In genomic region chr6:125639621-125640020, GRCh38 we compare ENCODE assay signal across 21 cellular contexts.
DNase-seq lines count a peak whose midpoint lies in the region; ATAC-seq, FAIRE-seq and TF ChIP-seq lines count a peak whose summit lies in the region.
"Had no signal": no experiment of that assay in that cellular context is flagged by ENCODE, and none has a peak within 500 bp of the region (broad histone marks: within the 10 kb centered on the region; RNA-seq: fewer than 3 reads in every experiment).

No MANE protein-coding gene starts in this region.

- no peak overlapping the region for H3K4me2 ChIP-seq in K562 (ENCODE audit: insufficient read depth, low read length)

- CTCF ChIA-PET in A673 (lab: Charles Lee), result no interaction called here
- CTCF ChIA-PET in K562 (lab: Yijun Ruan, JAX; ENCODE audit: low intra/inter-chr PET ratio), result no interaction called here

- H3K4me3 ChIP-seq in A673 (ENCODE audit: low read depth, low read length, poor library complexity, severe bottlenecking) (no peak overlapping the region), K562 (no peak overlapping the region), uterus (no peak overlapping the region), ascending aorta (no peak overlapping the region), upper lobe of right lung (no peak overlapping the region)
- H3K4me3 ChIP-seq: esophagus squamous epithelium, HAP-1, MG63, suprapubic skin had no signal

- H3K9me1 ChIP-seq in K562 (ENCODE audit: control insufficient read depth, insufficient read depth, low read length), result no peaks in the 10 kb centered on the region

- BruUV-seq in A673 (replicated peaks; lab: Mats Ljungman, UMichigan) (no TSS peak), K562 (replicated peaks; lab: Mats Ljungman, UMichigan) (no TSS peak)

- TF ChIP-seq CTCF in A673 (conservative IDR thresholded peaks at IDR 0.05; ENCODE audit: low read depth, low read length), result no peak
- TF ChIP-seq CTCF in K562 (IDR thresholded peaks at IDR 0.05 in 2 of 3, conservative IDR thresholded peaks at IDR 0.05 in 1 of 3; ENCODE audit: insufficient read depth in 2 of 3, low read depth in 1 of 3, low read length in 3 of 3), result no peak
- no peak for TF ChIP-seq CTCF in uterus (IDR thresholded peaks at IDR 0.05)
- no peak for TF ChIP-seq CTCF in ascending aorta (IDR thresholded peaks at IDR 0.05)
- no peak for TF ChIP-seq CTCF in upper lobe of right lung (IDR thresholded peaks at IDR 0.05)

- peak; percentile 86 for DNase-seq in A673 (ENCODE audit: low spot score)
- peak; percentile 23 for DNase-seq in HT1080 (ENCODE audit: low read depth)
- no peak for DNase-seq in K562 (ENCODE audit: extremely low read depth in 1 of 4, low spot score in 3 of 4)
- DNase-seq in left lobe of liver (ENCODE audit: low spot score), result no peak
- DNase-seq in uterus, result no peak
- DNase-seq in ascending aorta (ENCODE audit: low spot score in 2 of 2), result no peak
- DNase-seq in upper lobe of right lung, result no peak
- DNase-seq: activated CD8-positive, alpha-beta memory T cell treated with anti-CD3 and anti-CD28 coated beads, Interleukin-2, amount 50 U/mL, for 48 hours; activated effector memory CD4-positive, alpha-beta T cell treated with anti-CD3 and anti-CD28 coated beads, Interleukin-2, amount 50 U/mL, for 16 hours; DMS79 treated with DMSO at 0.1 percent for 48 hours; esophagus squamous epithelium; head of caudate nucleus; MG63; NCI-H2081; NCI-H510A; stimulated activated CD4-positive, alpha-beta T cell treated with anti-CD3 and anti-CD28 coated beads, Interleukin-12 subunit alpha, Interleukin-12 subunit beta, amount 100 ng/mL, for 4 hours; WERI-Rb-1 had no signal

- TF ChIP-seq EP300 in K562 (IDR thresholded peaks at IDR 0.05; ENCODE audit: low read length), result no peak

- POLR2A ChIA-PET in A673 (lab: Charles Lee; ENCODE audit: low non-redundant PET) (no interaction called here), K562 (lab: Yijun Ruan, JAX) (interaction anchor here (1.3 kb wide), 1 partner anchor 12 kb away, joined by 3 read pairs; no protein-coding TSS in a partner anchor)

- TF ChIP-seq RAD21 in K562 (CRISPR knock-in tag; conservative IDR thresholded peaks at IDR 0.05 in 1 of 2, IDR thresholded peaks at IDR 0.05 in 1 of 2), result no peak

- H3K9ac ChIP-seq in K562 (ENCODE audit: insufficient read depth in 1 of 2, low read depth in 2 of 2, low read length in 2 of 2), result no peak overlapping the region

- no peaks in the 10 kb centered on the region for H3K27me3 ChIP-seq in A673 (replicated peaks; ENCODE audit: insufficient read depth, low read depth, low read length, poor library complexity)
- H3K27me3 ChIP-seq in K562 (ENCODE audit: control insufficient read depth in 2 of 2, insufficient read depth in 2 of 2, low read length in 2 of 2), result no peaks in the 10 kb centered on the region
- no peaks in the 10 kb centered on the region for H3K27me3 ChIP-seq in uterus
- no peaks in the 10 kb centered on the region for H3K27me3 ChIP-seq in ascending aorta
- H3K27me3 ChIP-seq in upper lobe of right lung, result no peaks in the 10 kb centered on the region
- H3K27me3 ChIP-seq: esophagus squamous epithelium, MG63, suprapubic skin had no signal

- peaks cover 29% of the 10 kb centered on the region for H3K4me1 ChIP-seq in A673 (ENCODE audit: insufficient read depth, low read length, poor library complexity, severe bottlenecking)
- peaks cover 0 to 6% of the 10 kb centered on the region in 2 experiments; a peak in 1 of 5 replicates for H3K4me1 ChIP-seq in K562 (replicated peaks in 1 of 2; ENCODE audit: control insufficient read depth in 2 of 2, insufficient read depth in 2 of 2, low read length in 2 of 2)
- H3K4me1 ChIP-seq in uterus, result no peaks in the 10 kb centered on the region
- H3K4me1 ChIP-seq in ascending aorta, result no peaks in the 10 kb centered on the region
- no peaks in the 10 kb centered on the region for H3K4me1 ChIP-seq in upper lobe of right lung
- H3K4me1 ChIP-seq: HAP-1 had no signal

- TF ChIP-seq POLR2A in K562 (conservative IDR thresholded peaks at IDR 0.05) (no peak), uterus (IDR thresholded peaks at IDR 0.05) (no peak)

- H2AFZ ChIP-seq in K562 (ENCODE audit: low read depth, low read length), result no peak overlapping the region

- H3K36me3 ChIP-seq in A673 (ENCODE audit: insufficient read depth, low read length, poor library complexity, severe bottlenecking) (no peaks in the 10 kb centered on the region), K562 (ENCODE audit: control insufficient read depth, insufficient read depth, low read length) (no peaks in the 10 kb centered on the region), uterus (no peaks in the 10 kb centered on the region), ascending aorta (no peaks in the 10 kb centered on the region), upper lobe of right lung (no peaks in the 10 kb centered on the region)
- H3K36me3 ChIP-seq: esophagus squamous epithelium, HAP-1, MG63, suprapubic skin, WERI-Rb-1 had no signal

- H3K9me3 ChIP-seq in A673 (ENCODE audit: low read depth, low read length, poor library complexity, severe bottlenecking) (no peaks in the 10 kb centered on the region), K562 (replicated peaks; ENCODE audit: control insufficient read depth, insufficient read depth, low read depth, low read length) (no peaks in the 10 kb centered on the region), uterus (no peaks in the 10 kb centered on the region), ascending aorta (no peaks in the 10 kb centered on the region), upper lobe of right lung (no peaks in the 10 kb centered on the region)
- H3K9me3 ChIP-seq: esophagus squamous epithelium, HAP-1, MG63, suprapubic skin had no signal

- in situ Hi-C loops in K562 (cut with MboI), result no loop called here

- H3K27ac ChIP-seq in A673 (ENCODE audit: low read depth, low read length, poor library complexity, severe bottlenecking), result peak overlapping the region; percentile 83
- H3K27ac ChIP-seq in K562 (ENCODE audit: extremely low read depth, low read depth, low read length), result no peak overlapping the region
- H3K27ac ChIP-seq in uterus, result no peak overlapping the region
- no peak overlapping the region for H3K27ac ChIP-seq in ascending aorta
- H3K27ac ChIP-seq in upper lobe of right lung, result no peak overlapping the region
- H3K27ac ChIP-seq: esophagus squamous epithelium, suprapubic skin, WERI-Rb-1 had no signal

- H4K20me1 ChIP-seq in K562 (replicated peaks; ENCODE audit: control insufficient read depth, insufficient read depth, low read length), result no peaks in the 10 kb centered on the region

- no peaks in the 10 kb centered on the region for H3K79me2 ChIP-seq in K562 (ENCODE audit: control insufficient read depth, insufficient read depth, low read length)

- ATAC-seq in K562 (peak; percentile 53), left lobe of liver (peak; percentile 36), HG03460 (IDR thresholded peaks at IDR 0.05; ENCODE audit: unreplicated experiment) (no peak), upper lobe of right lung (no peak)
- ATAC-seq: natural killer cell treated with Interleukin-12 subunit alpha and Interleukin-12 subunit beta and Interleukin-15 and Interleukin-18, amount 100 ng/mL, for 72 hours had no signal

- intact Hi-C loops in A673 (cut with micrococcal nuclease; ENCODE audit: unreplicated experiment) (no loop called here), K562 (cut with micrococcal nuclease) (loop anchor here (1.0 to 10.0 kb wide), 2 partner anchors 31 to 345 kb away; partner anchors contain the start of gene TRMT11), uterus (cut with DNase I; ENCODE audit: low total_unique reads) (no loop called here), ascending aorta (cut with DNase I) (no loop called here), upper lobe of right lung (cut with DNase I) (no loop called here)

- WGBS in K562 (ENCODE audit: insufficient coverage, low coverage, missing lambda C conversion rate), result 18% methylated on average over 3 of the region's 3 CpGs

- no peak for FAIRE-seq in K562 (lab: Jason Lieb, UNC)

TF ChIP-seq in K562, 482 proteins besides CTCF, POLR2A, EP300 and RAD21:
- TF ChIP-seq DACH1 (IDR thresholded peaks at IDR 0.05; ENCODE audit: partially characterized antibody) (no peak), NR2C2 (CRISPR knock-in tag; IDR thresholded peaks at IDR 0.05) (no peak), NR2C2 (tag; IDR thresholded peaks at IDR 0.05) (peak; percentile 67; the same call in 1 of the 2 replicates), ZNF584 (CRISPR knock-in tag; IDR thresholded peaks at IDR 0.05; ENCODE audit: low read depth) (peak; percentile 56; the same call in 1 of the 2 replicates), PKNOX1 (IDR thresholded peaks at IDR 0.05) (peak; percentile 68), WHSC1 (IDR thresholded peaks at IDR 0.05; ENCODE audit: low read length) (no peak), MEIS2 (IDR thresholded peaks at IDR 0.05; ENCODE audit: partially characterized antibody) (peak; percentile 46), CEBPG (CRISPR knock-in tag; IDR thresholded peaks at IDR 0.05) (no peak), CEBPG (tag; conservative IDR thresholded peaks at IDR 0.05 in 1 of 2, IDR thresholded peaks at IDR 0.05 in 1 of 2) (peak in 1 of 2 experiments; percentile 43; a peak in 1 of 4 replicates)

Comparison
In these comparisons a context has a peak if more than half of its experiments do, and no peak if none do; other contexts are left out.
1. DNase-seq: peak in A673 (single experiment) and HT1080 (single experiment); none in K562 (0 of 4), left lobe of liver (single experiment), uterus (0 of 2), ascending aorta (0 of 2) and upper lobe of right lung (single experiment).
2. ATAC-seq: peak in K562 (single experiment) and left lobe of liver (single experiment); none in HG03460 (single experiment) and upper lobe of right lung (single experiment).